In the genomic region with DNA sequence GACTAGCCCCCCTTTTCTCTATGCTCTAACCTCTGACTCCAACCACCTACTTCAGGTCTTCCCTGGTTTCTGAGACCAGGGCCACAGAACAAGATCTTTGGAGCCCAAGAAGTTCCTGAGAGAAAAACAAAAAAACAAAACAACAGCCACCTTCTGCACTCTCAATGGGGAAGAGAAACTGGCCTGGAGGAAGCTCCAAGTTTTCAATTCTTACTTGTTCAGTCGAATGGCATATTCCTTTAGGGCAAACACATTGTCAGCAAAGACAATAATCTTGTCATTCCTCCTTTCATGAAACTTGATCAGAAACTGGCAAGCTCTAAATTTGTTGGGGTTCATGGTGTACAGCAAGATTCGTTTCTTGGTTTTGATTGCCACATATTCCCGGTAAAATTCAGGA, we compare ENCODE assay signal across 16 cellular contexts. TPM values are rescaled to one million over a fixed set of nuclear protein-coding genes. Genes with fewer than 3 reads are reported as not detected.
"Had no signal": no experiment of that assay in that cellular context is flagged by ENCODE, and none has a peak within 500 bp of the region (broad histone marks: within the 10 kb centered on the region; RNA-seq: fewer than 3 reads in every experiment).

No MANE protein-coding gene starts in this region.

- H3K4me3 Mint-ChIP-seq: activated CD8-positive, alpha-beta T cell treated with anti-CD3 and anti-CD28 coated beads, Interleukin-2, amount 10 ng/mL, durations not matched to agents 7 days and 5 days; brain; nephron had no signal

- H3K4me3 ChIP-seq: dorsolateral prefrontal cortex, esophagus muscularis mucosa, prostate gland, stomach, uterus had no signal

- H3K4me1 Mint-ChIP-seq: nephron had no signal

- ATAC-seq: activated CD8-positive, alpha-beta T cell treated with anti-CD3 and anti-CD28 coated beads, Interleukin-2, amount 10 ng/mL, durations not matched to agents 7 days and 5 days; activated naive CD4-positive, alpha-beta T cell treated with anti-CD3 and anti-CD28 coated beads, Interleukin-2, amount 50 U/mL, for 72 hours had no signal

- DNase-seq: activated CD4-positive, alpha-beta T cell treated with anti-CD3 and anti-CD28 coated beads for 48 hours; activated CD8-positive, alpha-beta memory T cell treated with anti-CD3 and anti-CD28 coated beads, Interleukin-2, amount 50 U/mL, for 48 hours; activated CD8-positive, alpha-beta T cell treated with anti-CD3 and anti-CD28 coated beads, Interleukin-2, amount 10 ng/mL, durations not matched to agents 7 days and 5 days; amniotic stem cell; dorsolateral prefrontal cortex; mesenchymal stem cell; occipital lobe; stimulated activated CD4-positive, alpha-beta T cell treated with anti-CD3 and anti-CD28 coated beads, Interleukin-2, amount 100 ng/mL, for 48 hours; stomach; T1000; uterus had no signal

- H3K27me3 ChIP-seq: dorsolateral prefrontal cortex, esophagus muscularis mucosa, stomach, uterus had no signal

- H3K36me3 ChIP-seq: uterus had no signal

- H3K9me3 ChIP-seq: esophagus muscularis mucosa, prostate gland, stomach, uterus had no signal

- H3K27ac ChIP-seq: esophagus muscularis mucosa, prostate gland, stomach, uterus had no signal

- H3K27me3 Mint-ChIP-seq: brain had no signal

- H3K27ac Mint-ChIP-seq: activated CD8-positive, alpha-beta T cell treated with anti-CD3 and anti-CD28 coated beads, Interleukin-2, amount 10 ng/mL, durations not matched to agents 7 days and 5 days; activated naive CD4-positive, alpha-beta T cell treated with anti-CD3 and anti-CD28 coated beads, Interleukin-2, amount 50 U/mL, for 72 hours; brain; nephron had no signal

- H3K4me1 ChIP-seq: esophagus muscularis mucosa, prostate gland, stomach, uterus had no signal

RNA-seq across cellular contexts. Expression of a gene that starts 58.9 kb away (rescaled TPM):
- total RNA-seq: activated CD8-positive, alpha-beta T cell treated with anti-CD3 and anti-CD28 coated beads, Interleukin-2, amount 10 ng/mL, durations not matched to agents 7 days and 5 days; activated naive CD4-positive, alpha-beta T cell treated with anti-CD3 and anti-CD28 coated beads, Interleukin-2, amount 50 U/mL, for 72 hours had no signal
